Comparison of ENCODE assay signal across 19 cellular contexts in genomic region chr5:41858890-41859289, GRCh38. TPM values are rescaled to one million over a fixed set of nuclear protein-coding genes. Genes with fewer than 3 reads are reported as not detected.
DNase-seq lines count a peak whose midpoint lies in the region; ATAC-seq and TF ChIP-seq lines count a peak whose summit lies in the region.
"Had no signal": no experiment of that assay in that cellular context is flagged by ENCODE, and none has a peak within 500 bp of the region (broad histone marks: within the 10 kb centered on the region; RNA-seq: fewer than 3 reads in every experiment).

No MANE protein-coding gene starts in this region.

- no peaks in the 10 kb centered on the region for H3K27me3 Mint-ChIP-seq in activated naive CD4-positive, alpha-beta T cell treated with anti-CD3 and anti-CD28 coated beads for 36 hours (ENCODE audit: low read depth)
- no peaks in the 10 kb centered on the region for H3K27me3 Mint-ChIP-seq in T-helper 17 cell
- no peaks in the 10 kb centered on the region for H3K27me3 Mint-ChIP-seq in activated naive CD8-positive, alpha-beta T cell

- H3K9me3 Mint-ChIP-seq in activated naive CD4-positive, alpha-beta T cell treated with anti-CD3 and anti-CD28 coated beads for 36 hours: no peaks in the 10 kb centered on the region
- H3K9me3 Mint-ChIP-seq in activated naive CD8-positive, alpha-beta T cell (ENCODE audit: low read depth): no peaks in the 10 kb centered on the region

- DNase-seq in activated naive CD4-positive, alpha-beta T cell treated with anti-CD3 and anti-CD28 coated beads for 36 hours: no peak
- DNase-seq in activated naive CD4-positive, alpha-beta T cell (lab: John Stamatoyannopoulos, UW): no peak
- no peak for DNase-seq in T-helper 17 cell
- DNase-seq in stimulated activated naive CD8-positive, alpha-beta T cell treated with anti-CD3 and anti-CD28 coated beads, Interleukin-15, Interleukin-2, amounts not matched to agents 100 U/mL and 50 U/mL, for 24 hours: no peak
- DNase-seq in stimulated activated naive CD4-positive, alpha-beta T cell (lab: John Stamatoyannopoulos, UW): no peak
- DNase-seq in HEK293T (ENCODE audit: extremely low spot score): no peak
- DNase-seq in nucleus accumbens (lab: John Stamatoyannopoulos, UW): no peak
- DNase-seq: EL, gastrocnemius medialis, mesendoderm, NCI-H1105, NCI-H1930, NCI-H69, retina, RPMI8226, small intestine, trophoblast cell had no signal

- peaks cover 19% of the 10 kb centered on the region for H3K36me3 Mint-ChIP-seq in activated naive CD4-positive, alpha-beta T cell treated with anti-CD3 and anti-CD28 coated beads for 36 hours (ENCODE audit: low read depth)
- peaks cover 2% of the 10 kb centered on the region for H3K36me3 Mint-ChIP-seq in T-helper 17 cell (ENCODE audit: low read depth)
- peaks cover 4% of the 10 kb centered on the region for H3K36me3 Mint-ChIP-seq in activated naive CD8-positive, alpha-beta T cell

- peak overlapping the region; percentile 77 for H3K27ac Mint-ChIP-seq in activated naive CD4-positive, alpha-beta T cell treated with anti-CD3 and anti-CD28 coated beads for 36 hours
- peak overlapping the region; percentile 87 for H3K27ac Mint-ChIP-seq in T-helper 17 cell
- peak overlapping the region; percentile 46 for H3K27ac Mint-ChIP-seq in activated naive CD8-positive, alpha-beta T cell

- ATAC-seq in T-helper 17 cell: no peak
- ATAC-seq in stimulated activated naive CD8-positive, alpha-beta T cell treated with anti-CD3 and anti-CD28 coated beads, Interleukin-15, Interleukin-2, amounts not matched to agents 100 U/mL and 50 U/mL, for 24 hours: peak; percentile 50
- ATAC-seq: gastrocnemius medialis, left lobe of liver had no signal

- peaks cover 25% of the 10 kb centered on the region for H3K4me1 Mint-ChIP-seq in activated naive CD4-positive, alpha-beta T cell treated with anti-CD3 and anti-CD28 coated beads for 36 hours (ENCODE audit: low read depth)
- peaks cover 19% of the 10 kb centered on the region for H3K4me1 Mint-ChIP-seq in T-helper 17 cell
- H3K4me1 Mint-ChIP-seq in activated naive CD8-positive, alpha-beta T cell (ENCODE audit: low read depth): peaks cover 21% of the 10 kb centered on the region

- POLR2A ChIA-PET in HEK293T (lab: Yijun Ruan, JAX): no interaction called here

- intact Hi-C loops in activated naive CD4-positive, alpha-beta T cell treated with anti-CD3 and anti-CD28 coated beads for 36 hours (cut with micrococcal nuclease): loop anchor here (5.0 kb wide), 2 partner anchors 908 to 1028 kb away; no protein-coding TSS in a partner anchor

- no peak overlapping the region for H3K4me3 Mint-ChIP-seq in activated naive CD4-positive, alpha-beta T cell treated with anti-CD3 and anti-CD28 coated beads for 36 hours
- H3K4me3 Mint-ChIP-seq in T-helper 17 cell: peak overlapping the region; percentile 36
- H3K4me3 Mint-ChIP-seq in activated naive CD8-positive, alpha-beta T cell: no peak overlapping the region

- CTCF ChIA-PET in activated naive CD4-positive, alpha-beta T cell treated with anti-CD3 and anti-CD28 coated beads for 36 hours (lab: Charles Lee): interaction anchor here (1.6 to 1.7 kb wide), 2 partner anchors 10 to 45 kb away, joined by 5 read pairs; no protein-coding TSS in a partner anchor
- CTCF ChIA-PET in HEK293T (lab: Yijun Ruan, JAX): interaction anchor here (1.6 kb wide), 1 partner anchor 199 kb away, joined by 5 read pairs; no protein-coding TSS in a partner anchor

- H3K9me3 ChIP-seq in T-helper 17 cell (ENCODE audit: control insufficient read depth, low read length, poor library complexity, severe bottlenecking): no peaks in the 10 kb centered on the region
- H3K9me3 ChIP-seq: gastrocnemius medialis had no signal

TF ChIP-seq in HEK293T, 16 proteins besides CTCF, POLR2A, EP300 and RAD21:
- no peak for TF ChIP-seq ELF4 (IDR thresholded peaks at IDR 0.05)
- no peak for TF ChIP-seq FOXA1 (IDR thresholded peaks at IDR 0.05)
- no peak for TF ChIP-seq SUZ12 (IDR thresholded peaks at IDR 0.05)
- no peak for TF ChIP-seq FOXK2 (IDR thresholded peaks at IDR 0.05)
- no peak for TF ChIP-seq SP1 (IDR thresholded peaks at IDR 0.05)
- TF ChIP-seq L3MBTL2 (conservative IDR thresholded peaks at IDR 0.05): no peak
- TF ChIP-seq HDGF (IDR thresholded peaks at IDR 0.05; ENCODE audit: borderline replicate concordance): no peak
- no peak for TF ChIP-seq ARNT (IDR thresholded peaks at IDR 0.05)
- no peak for TF ChIP-seq BHLHE40 (IDR thresholded peaks at IDR 0.05; ENCODE audit: borderline replicate concordance)
- TF ChIP-seq CTBP1 (IDR thresholded peaks at IDR 0.05; ENCODE audit: borderline replicate concordance): no peak
- no peak for TF ChIP-seq ZNF384 (IDR thresholded peaks at IDR 0.05)
- TF ChIP-seq PKNOX1 (IDR thresholded peaks at IDR 0.05): no peak
- no peak for TF ChIP-seq NFRKB (IDR thresholded peaks at IDR 0.05)
- TF ChIP-seq TARDBP (IDR thresholded peaks at IDR 0.05): no peak
- no peak for TF ChIP-seq LEF1 (IDR thresholded peaks at IDR 0.05; ENCODE audit: borderline replicate concordance)
- TF ChIP-seq FOXM1 (IDR thresholded peaks at IDR 0.05; ENCODE audit: borderline replicate concordance): no peak

RNA-seq across cellular contexts. Expression of gene OXCT1, which starts 11.3 kb away (rescaled TPM):
- 10 to 100 TPM; 76.1 to 78.8 TPM for total RNA-seq in activated naive CD4-positive, alpha-beta T cell treated with anti-CD3 and anti-CD28 coated beads for 36 hours
- total RNA-seq in T-helper 17 cell: 10 to 100 TPM; 24.4 to 26.5 TPM

RNA-seq across cellular contexts. Expression of gene RIMOC1, which starts 45.3 kb away (rescaled TPM):
- 10 to 100 TPM; 16.6 to 19.6 TPM for total RNA-seq in activated naive CD4-positive, alpha-beta T cell treated with anti-CD3 and anti-CD28 coated beads for 36 hours
- 10 to 100 TPM; 13.5 to 13.8 TPM for total RNA-seq in T-helper 17 cell
